8 cellular contexts compared by ENCODE assay signal in the genomic region with DNA sequence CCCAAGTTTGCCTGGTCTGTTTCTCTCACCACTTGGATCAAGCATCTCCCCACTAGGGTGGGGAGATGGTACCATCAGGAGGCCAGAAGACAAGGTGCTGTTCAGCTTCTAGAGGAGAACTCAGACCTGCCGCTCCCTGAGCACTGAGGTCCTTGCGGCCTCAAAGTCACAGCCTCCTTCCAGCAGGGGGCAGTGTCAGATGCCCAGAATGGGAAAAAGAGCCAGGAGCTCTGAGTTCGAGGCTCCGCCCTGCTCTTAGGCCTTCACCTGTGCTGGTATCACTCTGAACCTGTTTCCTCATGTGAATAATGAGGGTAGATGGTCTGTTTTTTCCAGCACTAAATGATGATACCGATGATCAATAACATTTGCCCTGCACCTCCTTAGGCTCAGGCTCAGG.
DNase-seq lines count a peak whose midpoint lies in the region; ATAC-seq and TF ChIP-seq lines count a peak whose summit lies in the region.
"Had no signal": no experiment of that assay in that cellular context is flagged by ENCODE, and none has a peak within 500 bp of the region (broad histone marks: within the 10 kb centered on the region; RNA-seq: fewer than 3 reads in every experiment).

No MANE protein-coding gene starts in this region.

- no peak overlapping the region for H3K4me3 ChIP-seq in cardiac fibroblast (replicated peaks in 1 of 2; ENCODE audit: low read depth in 2 of 2, low read length in 2 of 2)
- H3K4me3 ChIP-seq: uterus had no signal

- TF ChIP-seq CTCF in GM12874 (IDR thresholded peaks at IDR 0.05; ENCODE audit: insufficient read depth, low read depth, low read length), result peak; percentile 51
- peak; percentile 17 for TF ChIP-seq CTCF in cardiac fibroblast (IDR thresholded peaks at IDR 0.05; ENCODE audit: low read depth, low read length)

- DNase-seq in OCI-M1 (lab: John Stamatoyannopoulos, UW) (peak; percentile 37), cardiac fibroblast (ENCODE audit: low read depth in 2 of 2) (no peak), NCI-H1694 treated with DMSO at 0.1 percent for 48 hours (lab: John Stamatoyannopoulos, UW) (no peak), NCI-H2107 (lab: John Stamatoyannopoulos, UW) (no peak)
- DNase-seq in stimulated activated CD4-positive, alpha-beta T cell treated with anti-CD3 and anti-CD28 coated beads, Interleukin-12 subunit alpha, Interleukin-12 subunit beta, amount 100 ng/mL, for 48 hours (ENCODE audit: low read depth in 2 of 3, low spot score in 1 of 3), result peak; percentile 34 to 69 (median 38)
- DNase-seq: uterus had no signal

- ATAC-seq in GM19324 (IDR thresholded peaks at IDR 0.05; ENCODE audit: low FRiP score, unreplicated experiment), result no peak

Comparison
In these comparisons a context has a peak if more than half of its experiments do, and no peak if none do; other contexts are left out.
1. DNase-seq: peak in OCI-M1 (single experiment) and stimulated activated CD4-positive, alpha-beta T cell treated with anti-CD3 and anti-CD28 coated beads, Interleukin-12 subunit alpha, Interleukin-12 subunit beta, amount 100 ng/mL, for 48 hours (3 of 3); none in cardiac fibroblast (0 of 2), NCI-H1694 treated with DMSO at 0.1 percent for 48 hours (single experiment) and NCI-H2107 (single experiment).